Comparison of ENCODE assay signal across 22 cellular contexts in genomic region chr11:57704932-57705331, GRCh38. TPM values are rescaled to one million over a fixed set of nuclear protein-coding genes. Genes with fewer than 3 reads are reported as not detected.
"Had no signal": no experiment of that assay in that cellular context is flagged by ENCODE, and none has a peak within 500 bp of the region (broad histone marks: within the 10 kb centered on the region; RNA-seq: fewer than 3 reads in every experiment).

No MANE protein-coding gene starts in this region.

- FAIRE-seq: small intestine had no signal

- H3K36me3 Mint-ChIP-seq: natural killer cell had no signal

- ATAC-seq: activated CD4-positive, alpha-beta T cell treated with anti-CD3 and anti-CD28 coated beads for 36 hours; foreskin keratinocyte; mucosa of descending colon; natural killer cell; right cardiac atrium; SK-N-SH treated with all-trans-retinoic acid at 6 μM for 48 hours; stimulated activated naive CD8-positive, alpha-beta T cell treated with anti-CD3 and anti-CD28 coated beads, Interleukin-15, amount 100 ng/mL, for 72 hours had no signal

- H3K27me3 Mint-ChIP-seq: activated CD4-positive, alpha-beta T cell treated with anti-CD3 and anti-CD28 coated beads for 36 hours; activated naive CD8-positive, alpha-beta T cell treated with anti-CD3 and anti-CD28 coated beads, Interleukin-2, amount 10 ng/mL, durations not matched to agents 7 days and 5 days; stimulated activated naive CD8-positive, alpha-beta T cell treated with anti-CD3 and anti-CD28 coated beads, Interleukin-15, amount 100 ng/mL, for 72 hours had no signal

- H3K4me3 ChIP-seq: left ventricle myocardium inferior, mucosa of descending colon, testis had no signal

- H3K9me3 Mint-ChIP-seq: activated naive CD8-positive, alpha-beta T cell treated with anti-CD3 and anti-CD28 coated beads, Interleukin-2, amount 10 ng/mL, durations not matched to agents 7 days and 5 days; natural killer cell; stimulated activated naive CD8-positive, alpha-beta T cell treated with anti-CD3 and anti-CD28 coated beads, Interleukin-15, amount 100 ng/mL, for 72 hours had no signal

- DNase-seq: activated CD4-positive, alpha-beta T cell treated with anti-CD3 and anti-CD28 coated beads for 36 hours; activated CD8-positive, alpha-beta memory T cell treated with anti-CD3 and anti-CD28 coated beads, Interleukin-2, amount 50 U/mL, for 48 hours; activated naive CD8-positive, alpha-beta T cell treated with anti-CD3 and anti-CD28 coated beads, Interleukin-2, amount 10 ng/mL, durations not matched to agents 7 days and 5 days; anterior cingulate cortex; brain microvascular endothelial cell; effector CD8-positive, alpha-beta T cell; foreskin keratinocyte; glutamatergic neuron; left ventricle myocardium inferior; mucosa of descending colon; natural killer cell; right cardiac atrium; small intestine; stimulated activated CD4-positive, alpha-beta T cell treated with anti-CD3 and anti-CD28 coated beads, Interleukin-4, amount 100 ng/mL, for 24 hours; stimulated activated naive CD8-positive, alpha-beta T cell treated with anti-CD3 and anti-CD28 coated beads, Interleukin-15, amount 100 ng/mL, for 72 hours; testis; WERI-Rb-1 had no signal

- H3K4me3 Mint-ChIP-seq: activated CD4-positive, alpha-beta T cell treated with anti-CD3 and anti-CD28 coated beads for 36 hours; activated naive CD8-positive, alpha-beta T cell treated with anti-CD3 and anti-CD28 coated beads, Interleukin-2, amount 10 ng/mL, durations not matched to agents 7 days and 5 days; natural killer cell; stimulated activated naive CD8-positive, alpha-beta T cell treated with anti-CD3 and anti-CD28 coated beads, Interleukin-15, amount 100 ng/mL, for 72 hours had no signal

- H3K27me3 ChIP-seq: brain microvascular endothelial cell, foreskin keratinocyte, testis had no signal

- H3K27ac ChIP-seq: brain microvascular endothelial cell, foreskin keratinocyte, left ventricle myocardium inferior, testis, WERI-Rb-1 had no signal

- H3K9me3 ChIP-seq: left ventricle myocardium inferior, mucosa of descending colon, testis had no signal

- H3K27ac Mint-ChIP-seq: activated CD4-positive, alpha-beta T cell treated with anti-CD3 and anti-CD28 coated beads for 36 hours had no signal

- H3K4me1 ChIP-seq: foreskin keratinocyte, testis had no signal

RNA-seq across cellular contexts. Expression of gene BTBD18, which starts 46.7 kb away (rescaled TPM):
- total RNA-seq: activated CD4-positive, alpha-beta T cell treated with anti-CD3 and anti-CD28 coated beads for 36 hours; activated naive CD8-positive, alpha-beta T cell treated with anti-CD3 and anti-CD28 coated beads, Interleukin-2, amount 10 ng/mL, durations not matched to agents 7 days and 5 days; foreskin keratinocyte; kidney epithelial cell; left ventricle myocardium inferior; mucosa of descending colon; natural killer cell; posterior vena cava; right cardiac atrium; T-helper 1 cell treated with Interleukin-12 subunit alpha and Interleukin-12 subunit beta and Interleukin-4 antibody, amounts not matched to agents 30 ng/mL and 1 ng/mL, for 36 hours; ureter had no signal
- polyA plus RNA-seq: foreskin keratinocyte, small intestine had no signal
